11 cellular contexts compared by ENCODE assay signal in genomic region chr5:34789021-34789531, GRCh38. TPM values are rescaled to one million over a fixed set of nuclear protein-coding genes. Genes with fewer than 3 reads are reported as not detected.
A peak's percentile ranks its signal among the peaks of the same experiment; 100 is the strongest.
DNase-seq lines count a peak whose midpoint lies in the region; ATAC-seq, FAIRE-seq and TF ChIP-seq lines count a peak whose summit lies in the region.
"Had no signal": no experiment of that assay in that cellular context is flagged by ENCODE, and none has a peak within 500 bp of the region (broad histone marks: within the 10 kb centered on the region; RNA-seq: fewer than 3 reads in every experiment).

No MANE protein-coding gene starts in this region.

- H3K9me3 ChIP-seq in A673 (ENCODE audit: low read depth, low read length, poor library complexity, severe bottlenecking) = peaks cover 8% of the 10 kb centered on the region
- H3K9me3 ChIP-seq: BE2C had no signal

- TF ChIP-seq CTCF in brain microvascular endothelial cell (IDR thresholded peaks at IDR 0.05; ENCODE audit: low read depth, low read length, missing control alignments) (no peak), A673 (conservative IDR thresholded peaks at IDR 0.05; ENCODE audit: low read depth, low read length) (no peak)

- H3K27ac ChIP-seq in brain microvascular endothelial cell (no peak overlapping the region), A673 (ENCODE audit: low read depth, low read length, poor library complexity, severe bottlenecking) (no peak overlapping the region)

- no peak for FAIRE-seq in HTR-8/SVneo (lab: Jason Lieb, UNC)
- FAIRE-seq: GM12892 had no signal

- no peaks in the 10 kb centered on the region for H3K4me1 ChIP-seq in A673 (ENCODE audit: insufficient read depth, low read length, poor library complexity, severe bottlenecking)
- H3K4me1 ChIP-seq: BE2C had no signal

- BruUV-seq in A673 (replicated peaks; lab: Mats Ljungman, UMichigan) = no TSS peak

- peaks cover 12% of the 10 kb centered on the region for H3K36me3 ChIP-seq in brain microvascular endothelial cell (replicated peaks)
- no peaks in the 10 kb centered on the region for H3K36me3 ChIP-seq in A673 (ENCODE audit: insufficient read depth, low read length, poor library complexity, severe bottlenecking)
- H3K36me3 ChIP-seq: BE2C had no signal

- ATAC-seq in GM18858 (IDR thresholded peaks at IDR 0.05; ENCODE audit: unreplicated experiment) = no peak

- intact Hi-C loops in A673 (cut with micrococcal nuclease; ENCODE audit: unreplicated experiment) = no loop called here

- CTCF ChIA-PET in A673 (lab: Charles Lee) = no interaction called here

- H3K4me3 ChIP-seq in brain microvascular endothelial cell (ENCODE audit: low read depth, low read length) = no peak overlapping the region
- H3K4me3 ChIP-seq in A673 (ENCODE audit: low read depth, low read length, poor library complexity, severe bottlenecking) = no peak overlapping the region

- DNase-seq in A172 (ENCODE audit: low spot score) (peak; percentile 30), HTR-8/SVneo (ENCODE audit: insufficient read length, low spot score) (peak; percentile 31), brain microvascular endothelial cell (peak; percentile 11), kidney tubule cell (ENCODE audit: low spot score) (peak; percentile 48), HuH-7.5 (ENCODE audit: low spot score) (no peak), COLO668 (lab: John Stamatoyannopoulos, UW; ENCODE audit: unreplicated experiment) (no peak), A673 (ENCODE audit: low spot score) (no peak)
- DNase-seq: BE2C, NCI-H1105 treated with DMSO at 0.1 percent for 48 hours had no signal

- in situ Hi-C loops in brain microvascular endothelial cell (cut with HindIII; ENCODE audit: low pct_ligation_motif_present, low sequenced_read_pairs) = no loop called here

- POLR2A ChIA-PET in A673 (lab: Charles Lee; ENCODE audit: low non-redundant PET) = interaction anchor here (0.6 kb wide), 1 partner anchor 52 kb away, joined by 3 read pairs; no protein-coding TSS in a partner anchor

- H3K27me3 ChIP-seq in brain microvascular endothelial cell (replicated peaks) = no peaks in the 10 kb centered on the region
- no peaks in the 10 kb centered on the region for H3K27me3 ChIP-seq in A673 (replicated peaks; ENCODE audit: insufficient read depth, low read depth, low read length, poor library complexity)
- H3K27me3 ChIP-seq: BE2C had no signal

RNA-seq across cellular contexts. Expression of gene TTC23L, which starts 49.9 kb away (rescaled TPM):
- not detected in 2 replicates for total RNA-seq in A172 (2014; rRNA removed; shearing (Covaris generic))
- total RNA-seq in A673 (2021) = 0.41 and 0.55 TPM in 2 replicates

Comparison
In these comparisons a context has a peak if more than half of its experiments do, and no peak if none do; other contexts are left out.
1. DNase-seq: peak in A172 (single experiment), HTR-8/SVneo (single experiment), brain microvascular endothelial cell (single experiment) and kidney tubule cell (single experiment); none in HuH-7.5 (single experiment), COLO668 (single experiment) and A673 (single experiment).